Comparison of ENCODE assay signal across 9 cellular contexts in genomic region chr18:42619771-42620170, GRCh38.
"Had no signal": no experiment of that assay in that cellular context is flagged by ENCODE, and none has a peak within 500 bp of the region (broad histone marks: within the 10 kb centered on the region; RNA-seq: fewer than 3 reads in every experiment).

No MANE protein-coding gene starts in this region.

- FAIRE-seq: H1, H54, HTR-8/SVneo, K562 had no signal

- H3K4me2 ChIP-seq: GM23338, KMS-11 had no signal

- H3K9ac ChIP-seq: KMS-11 had no signal

- H3K4me3 ChIP-seq: GM23338, K562 had no signal

- H3K27ac ChIP-seq: KMS-11 had no signal

- DNase-seq: H9, HCEC 1CT, IMR-90 had no signal
